ENCODE assay signal across 8 cellular contexts in the genomic region with DNA sequence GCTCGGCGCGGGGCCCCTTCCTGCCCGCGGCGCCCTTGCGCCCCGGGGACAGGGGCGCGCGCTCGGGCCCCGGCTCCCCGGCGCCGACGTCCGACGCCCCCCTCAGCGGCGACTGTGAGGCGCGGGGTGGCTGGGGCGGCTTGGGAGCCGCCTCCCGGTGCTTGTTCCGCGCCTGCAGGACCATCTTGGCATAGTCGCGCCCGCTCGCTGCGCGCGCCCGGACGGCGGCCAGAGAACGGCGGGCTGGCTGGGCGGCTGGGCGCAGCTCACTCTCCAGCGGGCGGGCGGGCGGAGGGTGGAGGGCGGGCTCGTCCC. TPM values are rescaled to one million over a fixed set of nuclear protein-coding genes. Genes with fewer than 3 reads are reported as not detected.
DNase-seq lines count a peak whose midpoint lies in the region; ATAC-seq, FAIRE-seq and TF ChIP-seq lines count a peak whose summit lies in the region.

A gene (minus strand): TSS at position 275 of the 315 bp plus-strand sequence. CDS start 91 bp downstream, at position 184.

- CTCF ChIA-PET in A549 (lab: Yijun Ruan, JAX) = interaction anchor here (0.9 to 2.1 kb wide), 3 partner anchors 11 to 589 kb away, joined by 3 to 5 read pairs (median 5); no protein-coding TSS in a partner anchor

- H3K4me1 ChIP-seq in A549 (peaks cover 35% of the 10 kb centered on the region), SJCRH30 (peaks cover 12% of the 10 kb centered on the region; the same call in 1 of the 2 replicates), ovary (ENCODE audit: insufficient read depth) (no peaks in the 10 kb centered on the region)

- no peak for FAIRE-seq in A549 (lab: Jason Lieb, UNC)

- no peaks in the 10 kb centered on the region for H3K36me3 ChIP-seq in SJCRH30
- no peaks in the 10 kb centered on the region for H3K36me3 ChIP-seq in ovary

- TF ChIP-seq CTCF in A549 (IDR thresholded peaks at IDR 0.05) = no peak
- no peak for TF ChIP-seq CTCF in fibroblast of pulmonary artery (IDR thresholded peaks at IDR 0.05; ENCODE audit: low read length, missing control alignments)
- no peak for TF ChIP-seq CTCF in ovary (IDR thresholded peaks at IDR 0.05)

- TF ChIP-seq POLR2A in A549 (IDR thresholded peaks at IDR 0.05; ENCODE audit: low read length) (peak; percentile 62), ovary (IDR thresholded peaks at IDR 0.05) (peak; percentile 30)

- WGBS in A549 (ENCODE audit: missing lambda C conversion rate) = no CpG with 5 or more reads among the region's 48 CpGs
- WGBS in ovary, 3 donors = 0% methylated on average over 22 to 48 of the region's 48 CpGs; no CpG with 5 or more reads in 1 of the 3 donors

- DNase-seq in A549 (ENCODE audit: low read depth in 1 of 2, low spot score in 1 of 2) (no peak), SJCRH30 (no peak), fibroblast of pulmonary artery (ENCODE audit: low read depth) (no peak), ovary (no peak), head of caudate nucleus (no peak), NCI-H524 (lab: John Stamatoyannopoulos, UW) (no peak), NCI-H2107 treated with DMSO at 0.1 percent for 48 hours (lab: John Stamatoyannopoulos, UW; ENCODE audit: unreplicated experiment) (no peak)

- no peak for TF ChIP-seq EP300 in A549 (IDR thresholded peaks at IDR 0.05)
- no peak for TF ChIP-seq EP300 in ovary (IDR thresholded peaks at IDR 0.05)

- POLR2A ChIA-PET in A549 (lab: Yijun Ruan, JAX) = interaction anchor here (0.6 to 1.3 kb wide), 2 partner anchors 10 to 185 kb away, joined by 4 to 5 read pairs; no protein-coding TSS in a partner anchor

- no peaks in the 10 kb centered on the region for H3K9me3 ChIP-seq in A549
- no peaks in the 10 kb centered on the region for H3K9me3 ChIP-seq in SJCRH30 (replicated peaks)
- H3K9me3 ChIP-seq in ovary = no peaks in the 10 kb centered on the region

- H3K4me2 ChIP-seq in A549 = peak within 1 kb of the TSS; percentile 92

- H3K4me3 ChIP-seq in A549 (peak within 1 kb of the TSS; percentile 69), SJCRH30 (peak within 1 kb of the TSS; percentile 93), fibroblast of pulmonary artery (replicated peaks; ENCODE audit: low read depth, low read length) (peak within 1 kb of the TSS; percentile 82), ovary (peak within 1 kb of the TSS; percentile 72)

- H3K27me3 ChIP-seq in SJCRH30 = no peaks in the 10 kb centered on the region
- no peaks in the 10 kb centered on the region for H3K27me3 ChIP-seq in ovary

- ATAC-seq in A549 (peak in 1 of 2 experiments; percentile 87; a peak in 3 of 6 replicates), GM21515 (IDR thresholded peaks at IDR 0.05; ENCODE audit: unreplicated experiment) (peak; percentile 27)

- H3K27ac ChIP-seq in A549 (peak within 1 kb of the TSS; percentile 95 to 96), SJCRH30 (peak within 1 kb of the TSS; percentile 70), ovary (peak within 1 kb of the TSS; percentile 80 to 89)

- TF ChIP-seq RAD21 in A549 (conservative IDR thresholded peaks at IDR 0.05 in 1 of 2, IDR thresholded peaks at IDR 0.05 in 1 of 2) = no peak

- intact Hi-C loops in ovary (cut with DNase I) (loop anchor here in 1 of 4 donors (5.0 kb wide), 1 partner anchor 1270 kb away; no protein-coding TSS in a partner anchor), head of caudate nucleus (cut with DNase I) (loop anchor here (5.0 kb wide), 1 partner anchor 215 kb away; no protein-coding TSS in a partner anchor)

TF ChIP-seq in A549, 52 proteins besides CTCF, POLR2A, EP300 and RAD21:
- TF ChIP-seq, protein P1, sequence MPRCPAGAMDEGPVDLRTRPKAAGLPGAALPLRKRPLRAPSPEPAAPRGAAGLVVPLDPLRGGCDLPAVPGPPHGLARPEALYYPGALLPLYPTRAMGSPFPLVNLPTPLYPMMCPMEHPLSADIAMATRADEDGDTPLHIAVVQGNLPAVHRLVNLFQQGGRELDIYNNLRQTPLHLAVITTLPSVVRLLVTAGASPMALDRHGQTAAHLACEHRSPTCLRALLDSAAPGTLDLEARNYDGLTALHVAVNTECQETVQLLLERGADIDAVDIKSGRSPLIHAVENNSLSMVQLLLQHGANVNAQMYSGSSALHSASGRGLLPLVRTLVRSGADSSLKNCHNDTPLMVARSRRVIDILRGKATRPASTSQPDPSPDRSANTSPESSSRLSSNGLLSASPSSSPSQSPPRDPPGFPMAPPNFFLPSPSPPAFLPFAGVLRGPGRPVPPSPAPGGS (IDR thresholded peaks at IDR 0.05) = peak; percentile 20; the same call in 1 of the 3 replicates
- no peak for TF ChIP-seq MAFK (IDR thresholded peaks at IDR 0.05; ENCODE audit: partially characterized antibody)
- peak; percentile 46 to 56; a peak in 4 of 5 replicates for TF ChIP-seq JUN (IDR thresholded peaks at IDR 0.05)

RNA-seq across cellular contexts. Expression of the gene that starts here (rescaled TPM):
- polyA plus RNA-seq in A549 (2011; rRNA removed) (129 and 145 TPM in 2 replicates), A549 (2017; fragmentation: RNase III; extraction: RNeasy Plus Mini Kit Qiagen cat#74134 plus additional on column Dnase treatment) (47.5 to 53.6 TPM (median 52.0 TPM) in 3 replicates), ovary (10 to 100 TPM in 1 of 2 donors, 1 to 10 TPM in 1; 8.1 to 20.0 TPM)
- polyA plus RNA-seq in A549 (2012; cell fraction: cytosol; rRNA removed) = 17.3 and 20.8 TPM in 2 replicates
- polyA plus RNA-seq in A549 (2012; cell fraction: nucleus; rRNA removed) = 14.4 and 21.9 TPM in 2 replicates
- 50.2 and 51.8 TPM in 2 replicates for polyA minus RNA-seq in A549 (2011; rRNA and poly(A)+ RNA removed)
- total RNA-seq in SJCRH30 (2014; rRNA removed; shearing (Covaris generic)) = 45.8 and 46.2 TPM in 2 replicates
- total RNA-seq in ovary = 10 to 100 TPM; 10.5 to 32.7 (median 17.8) TPM
